10 cellular contexts compared by ENCODE assay signal in the genomic region with DNA sequence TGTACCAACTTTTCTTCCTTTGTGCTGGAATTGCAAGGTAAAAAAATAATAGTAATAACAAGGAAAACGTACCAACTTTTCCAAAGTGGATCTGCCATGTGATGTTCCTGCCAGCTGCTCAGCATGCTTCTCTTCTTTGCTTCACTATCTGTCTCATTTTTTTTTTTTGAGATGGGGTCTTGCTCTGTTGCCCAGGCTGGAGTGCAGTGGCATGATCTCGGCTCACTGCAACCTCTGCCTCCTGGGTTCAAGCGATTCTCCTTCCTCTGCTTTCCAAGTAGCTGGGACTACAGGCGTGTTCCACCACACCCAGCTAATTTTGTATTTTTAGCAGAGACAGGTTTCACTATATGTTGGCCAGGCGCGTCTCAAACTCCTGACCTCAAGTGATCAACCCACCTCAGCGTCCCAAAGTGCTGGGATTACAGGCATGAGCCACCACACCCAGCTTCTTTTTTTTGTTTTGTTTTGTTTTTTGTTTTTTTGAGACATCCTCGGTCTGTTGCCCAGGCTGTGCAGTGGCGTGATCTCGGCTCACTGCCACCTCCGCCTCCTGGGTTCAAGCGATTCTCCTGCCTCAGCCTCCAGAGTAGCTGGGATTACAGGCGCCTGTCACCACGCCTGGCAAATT. TPM values are rescaled to one million over a fixed set of nuclear protein-coding genes. Genes with fewer than 3 reads are reported as not detected.
DNase-seq lines count a peak whose midpoint lies in the region; ATAC-seq, FAIRE-seq and TF ChIP-seq lines count a peak whose summit lies in the region.
"Not testable (repeated sequence)": the region's sequence is repeated elsewhere in the genome, so short reads cannot be mapped to it uniquely, and the experiment has no call there.
"Had no signal": no experiment of that assay in that cellular context is flagged by ENCODE, and none has a peak within 500 bp of the region (broad histone marks: within the 10 kb centered on the region; RNA-seq: fewer than 3 reads in every experiment).

No MANE protein-coding gene starts in this region.

- H3K27ac ChIP-seq in A549 = peak overlapping the region; percentile 92 to 100
- peak overlapping the region; percentile 98 for H3K27ac ChIP-seq in DND-41 (ENCODE audit: low read length)
- H3K27ac ChIP-seq in Karpas-422 (ENCODE audit: low read length) = peak overlapping the region; percentile 99

- TF ChIP-seq RAD21 in A549 (conservative IDR thresholded peaks at IDR 0.05 in 1 of 2, IDR thresholded peaks at IDR 0.05 in 1 of 2) = not testable (repeated sequence)

- peaks cover 24% of the 10 kb centered on the region for H3K4me1 ChIP-seq in A549
- peaks cover 33% of the 10 kb centered on the region for H3K4me1 ChIP-seq in DND-41 (ENCODE audit: insufficient read depth, low read length)
- H3K4me1 ChIP-seq in Karpas-422 (ENCODE audit: low read length) = peaks cover 42% of the 10 kb centered on the region

- not testable (repeated sequence) for TF ChIP-seq EP300 in A549 (IDR thresholded peaks at IDR 0.05)

- not testable (repeated sequence) for H3K9me2 ChIP-seq in Karpas-422 (replicated peaks; ENCODE audit: insufficient read depth, low read length)

- not testable (repeated sequence) for H2AFZ ChIP-seq in DND-41 (ENCODE audit: low read depth, low read length); Karpas-422 (ENCODE audit: low read length)

- POLR2A ChIA-PET in A549 (lab: Yijun Ruan, JAX) = interaction anchor here (0.6 to 3.3 kb wide), 6 partner anchors 9 to 964 kb away, joined by 3 to 19 read pairs (median 8); a partner anchor contains a TSS

- H3K9me3 ChIP-seq in A549; DND-41 (ENCODE audit: insufficient read depth, low read length, severe bottlenecking); Karpas-422 (ENCODE audit: low read length): not testable (repeated sequence)

- FAIRE-seq in A549 (lab: Jason Lieb, UNC) = not testable (repeated sequence)

- H3K27me3 Mint-ChIP-seq in T-helper 1 cell treated with Interleukin-12 subunit alpha and Interleukin-12 subunit beta and Interleukin-4 antibody, amounts not matched to agents 30 μg/mL and 1 μg/mL, for 36 hours (ENCODE audit: low read depth); activated T-cell treated with anti-CD3 and anti-CD28 coated beads, Interleukin-2, amount 50 U/mL, for 24 hours; activated naive CD8-positive, alpha-beta T cell treated with anti-CD3 and anti-CD28 coated beads, Interleukin-2, amount 50 U/mL, for 24 hours; stimulated activated naive B cell treated with anti-CD40 and anti-IgM and Interleukin-4, amounts not matched to agents 10 μg/mL and 1 μg/mL and 100 μg/mL, for 72 hours: not testable (repeated sequence)
- H3K27me3 Mint-ChIP-seq in immature natural killer cell (ENCODE audit: low read depth in 3 of 3) = peaks cover 5 to 14% (median 9%) of the 10 kb centered on the region in 3 donors

- not testable (repeated sequence) for H3K27me3 ChIP-seq in DND-41 (ENCODE audit: insufficient read depth, low read length, poor library complexity); Karpas-422 (ENCODE audit: low read length)

- ATAC-seq in A549; DND-41 (ENCODE audit: insufficient read depth, low read depth); activated naive CD8-positive, alpha-beta T cell treated with anti-CD3 and anti-CD28 coated beads, Interleukin-2, amount 50 U/mL, for 24 hours; stimulated activated naive B cell treated with anti-CD40 and anti-IgM and Interleukin-4, amounts not matched to agents 10 μg/mL and 1 μg/mL and 100 μg/mL, for 72 hours (replicated peaks): not testable (repeated sequence)

- H3K4me2 ChIP-seq in A549 (peak overlapping the region; percentile 92), DND-41 (ENCODE audit: insufficient read depth, low read length) (peak overlapping the region; percentile 82), Karpas-422 (ENCODE audit: low read depth, low read length, poor library complexity, severe bottlenecking) (peak overlapping the region; percentile 97)

- H3K4me3 ChIP-seq in A549 = peak overlapping the region; percentile 44; the same call in 2 of the 3 replicates
- H3K4me3 ChIP-seq in DND-41 (ENCODE audit: low read depth in 1 of 2, low read length in 2 of 2) = not testable (repeated sequence)
- H3K4me3 ChIP-seq in Karpas-422 (ENCODE audit: low read length) = peak overlapping the region; percentile 83

- not testable (repeated sequence) for DNase-seq in A549 (ENCODE audit: low read depth in 1 of 2, low spot score in 1 of 2); DND-41; Karpas-422; activated T-cell treated with anti-CD3 and anti-CD28 coated beads, Interleukin-2, amount 50 U/mL, for 24 hours; activated naive CD8-positive, alpha-beta T cell treated with anti-CD3 and anti-CD28 coated beads, Interleukin-2, amount 50 U/mL, for 24 hours; stimulated activated naive B cell treated with anti-CD40 and anti-IgM and Interleukin-4, amounts not matched to agents 10 μg/mL and 1 μg/mL and 100 μg/mL, for 72 hours
- peak in 2 of 3 donors; percentile 10 to 18 for DNase-seq in immature natural killer cell

- H3K36me3 Mint-ChIP-seq in T-helper 1 cell treated with Interleukin-12 subunit alpha and Interleukin-12 subunit beta and Interleukin-4 antibody, amounts not matched to agents 30 μg/mL and 1 μg/mL, for 36 hours (ENCODE audit: low read depth) = peaks cover 27% of the 10 kb centered on the region
- peaks cover 57% of the 10 kb centered on the region for H3K36me3 Mint-ChIP-seq in activated T-cell treated with anti-CD3 and anti-CD28 coated beads, Interleukin-2, amount 50 U/mL, for 24 hours (ENCODE audit: low read depth)
- peaks cover 21% of the 10 kb centered on the region for H3K36me3 Mint-ChIP-seq in activated naive CD8-positive, alpha-beta T cell treated with anti-CD3 and anti-CD28 coated beads, Interleukin-2, amount 50 U/mL, for 24 hours (ENCODE audit: low read depth)
- not testable (repeated sequence) for H3K36me3 Mint-ChIP-seq in immature natural killer cell
- peaks cover 4 to 41% of the 10 kb centered on the region in 2 donors for H3K36me3 Mint-ChIP-seq in stimulated activated naive B cell treated with anti-CD40 and anti-IgM and Interleukin-4, amounts not matched to agents 10 μg/mL and 1 μg/mL and 100 μg/mL, for 72 hours

- peaks cover 57% of the 10 kb centered on the region for H3K4me1 Mint-ChIP-seq in T-helper 1 cell treated with Interleukin-12 subunit alpha and Interleukin-12 subunit beta and Interleukin-4 antibody, amounts not matched to agents 30 μg/mL and 1 μg/mL, for 36 hours (ENCODE audit: low read depth)
- peaks cover 71% of the 10 kb centered on the region for H3K4me1 Mint-ChIP-seq in activated T-cell treated with anti-CD3 and anti-CD28 coated beads, Interleukin-2, amount 50 U/mL, for 24 hours (ENCODE audit: low read depth)
- peaks cover 72% of the 10 kb centered on the region for H3K4me1 Mint-ChIP-seq in activated naive CD8-positive, alpha-beta T cell treated with anti-CD3 and anti-CD28 coated beads, Interleukin-2, amount 50 U/mL, for 24 hours
- H3K4me1 Mint-ChIP-seq in immature natural killer cell = peaks cover 67 to 72% of the 10 kb centered on the region in 2 donors
- H3K4me1 Mint-ChIP-seq in stimulated activated naive B cell treated with anti-CD40 and anti-IgM and Interleukin-4, amounts not matched to agents 10 μg/mL and 1 μg/mL and 100 μg/mL, for 72 hours = peaks cover 59 to 75% of the 10 kb centered on the region in 2 donors

- H4K20me1 ChIP-seq in DND-41 (ENCODE audit: insufficient read depth, low read length); Karpas-422 (ENCODE audit: insufficient read depth, low read depth, low read length): not testable (repeated sequence)

- not testable (repeated sequence) for TF ChIP-seq CTCF in A549 (IDR thresholded peaks at IDR 0.05); DND-41 (IDR thresholded peaks at IDR 0.05; ENCODE audit: borderline replicate concordance, extremely low read depth, low read length, poor library complexity, severe bottlenecking)

- not testable (repeated sequence) for H3K36me3 ChIP-seq in DND-41 (ENCODE audit: insufficient read depth, low read length); Karpas-422 (ENCODE audit: insufficient read depth, low read length)

- TF ChIP-seq POLR2A in A549 (IDR thresholded peaks at IDR 0.05; ENCODE audit: low read length) = not testable (repeated sequence)

- H3K9ac ChIP-seq in DND-41 (ENCODE audit: low read depth, low read length) (peak overlapping the region; percentile 70), Karpas-422 (ENCODE audit: low read length) (peak overlapping the region; percentile 86)

- H3K4me3 Mint-ChIP-seq in T-helper 1 cell treated with Interleukin-12 subunit alpha and Interleukin-12 subunit beta and Interleukin-4 antibody, amounts not matched to agents 30 μg/mL and 1 μg/mL, for 36 hours = peak overlapping the region; percentile 88
- H3K4me3 Mint-ChIP-seq in activated T-cell treated with anti-CD3 and anti-CD28 coated beads, Interleukin-2, amount 50 U/mL, for 24 hours = peak overlapping the region; percentile 85
- H3K4me3 Mint-ChIP-seq in activated naive CD8-positive, alpha-beta T cell treated with anti-CD3 and anti-CD28 coated beads, Interleukin-2, amount 50 U/mL, for 24 hours = peak overlapping the region; percentile 89
- H3K4me3 Mint-ChIP-seq in immature natural killer cell = peak overlapping the region; percentile 92 to 99 (median 95)
- H3K4me3 Mint-ChIP-seq in stimulated activated naive B cell treated with anti-CD40 and anti-IgM and Interleukin-4, amounts not matched to agents 10 μg/mL and 1 μg/mL and 100 μg/mL, for 72 hours = peak overlapping the region in 1 of 2 donors; percentile 97

- CTCF ChIA-PET in A549 (lab: Yijun Ruan, JAX) = interaction anchor here (1.4 to 1.6 kb wide), 3 partner anchors 27 to 63 kb away, joined by 5 to 9 read pairs (median 5); no protein-coding TSS in a partner anchor

- H3K9me3 Mint-ChIP-seq in T-helper 1 cell treated with Interleukin-12 subunit alpha and Interleukin-12 subunit beta and Interleukin-4 antibody, amounts not matched to agents 30 μg/mL and 1 μg/mL, for 36 hours; activated T-cell treated with anti-CD3 and anti-CD28 coated beads, Interleukin-2, amount 50 U/mL, for 24 hours; activated naive CD8-positive, alpha-beta T cell treated with anti-CD3 and anti-CD28 coated beads, Interleukin-2, amount 50 U/mL, for 24 hours; immature natural killer cell; stimulated activated naive B cell treated with anti-CD40 and anti-IgM and Interleukin-4, amounts not matched to agents 10 μg/mL and 1 μg/mL and 100 μg/mL, for 72 hours: not testable (repeated sequence)

- H3K79me2 ChIP-seq in DND-41 (ENCODE audit: insufficient read depth, low read length) (peaks cover 75% of the 10 kb centered on the region), Karpas-422 (ENCODE audit: low read length) (peaks cover 72% of the 10 kb centered on the region)

- peak overlapping the region; percentile 97 for H3K27ac Mint-ChIP-seq in T-helper 1 cell treated with Interleukin-12 subunit alpha and Interleukin-12 subunit beta and Interleukin-4 antibody, amounts not matched to agents 30 μg/mL and 1 μg/mL, for 36 hours
- peak overlapping the region; percentile 98 for H3K27ac Mint-ChIP-seq in activated T-cell treated with anti-CD3 and anti-CD28 coated beads, Interleukin-2, amount 50 U/mL, for 24 hours
- H3K27ac Mint-ChIP-seq in activated naive CD8-positive, alpha-beta T cell treated with anti-CD3 and anti-CD28 coated beads, Interleukin-2, amount 50 U/mL, for 24 hours = peak overlapping the region; percentile 99
- peak overlapping the region; percentile 98 to 100 (median 99) for H3K27ac Mint-ChIP-seq in immature natural killer cell
- H3K27ac Mint-ChIP-seq in stimulated activated naive B cell treated with anti-CD40 and anti-IgM and Interleukin-4, amounts not matched to agents 10 μg/mL and 1 μg/mL and 100 μg/mL, for 72 hours = peak overlapping the region; percentile 99

- WGBS in A549 (ENCODE audit: missing lambda C conversion rate) = 33% methylated on average over 13 of the region's 14 CpGs

RNA-seq across cellular contexts. Expression of a gene that starts 27.8 kb away (rescaled TPM):
- 5.6 and 6.7 TPM in 2 replicates for polyA plus RNA-seq in A549 (2011; rRNA removed)
- polyA plus RNA-seq in A549 (2012; cell fraction: cytosol; rRNA removed) = 4.7 and 5.4 TPM in 2 replicates
- polyA plus RNA-seq in A549 (2012; cell fraction: nucleus; rRNA removed) = 4.2 and 5.6 TPM in 2 replicates
- polyA plus RNA-seq in A549 (2017; fragmentation: RNase III; extraction: RNeasy Plus Mini Kit Qiagen cat#74134 plus additional on column Dnase treatment) = 7.5 to 9.5 TPM (median 8.5 TPM) in 3 replicates
- 9.2 and 10.9 TPM in 2 replicates for polyA minus RNA-seq in A549 (2011; rRNA and poly(A)+ RNA removed)
- total RNA-seq in Karpas-422 (2014; rRNA removed; shearing (Covaris generic); ENCODE audit: low replicate concordance) = 46.0 and 85.2 TPM in 2 replicates
- polyA plus RNA-seq in immature natural killer cell = 10 to 100 TPM; 19.4 to 44.8 (median 22.8) TPM
- total RNA-seq: mesothelial cell of epicardium, SJCRH30 had no signal

RNA-seq across cellular contexts. Expression of a gene that starts 33.0 kb away (rescaled TPM):
- polyA plus RNA-seq in A549 (2011; rRNA removed) (6.5 and 6.7 TPM in 2 replicates), A549 (2017; fragmentation: RNase III; extraction: RNeasy Plus Mini Kit Qiagen cat#74134 plus additional on column Dnase treatment) (9.3 to 11.4 TPM (median 10.0 TPM) in 3 replicates), immature natural killer cell (10 to 100 TPM in 1 of 3 donors, 1 to 10 TPM in 2; 7.4 to 13.6 (median 7.7) TPM)
- 12.1 and 15.6 TPM in 2 replicates for polyA plus RNA-seq in A549 (2012; cell fraction: cytosol; rRNA removed)
- 31.6 and 41.7 TPM in 2 replicates for polyA plus RNA-seq in A549 (2012; cell fraction: nucleus; rRNA removed)
- 7.8 and 8.7 TPM in 2 replicates for polyA minus RNA-seq in A549 (2011; rRNA and poly(A)+ RNA removed)
- total RNA-seq in Karpas-422 (2014; rRNA removed; shearing (Covaris generic); ENCODE audit: low replicate concordance) = 3.3 and 18.9 TPM in 2 replicates
- total RNA-seq: SJCRH30 had no signal
